19 cellular contexts compared by ENCODE assay signal in the genomic region with DNA sequence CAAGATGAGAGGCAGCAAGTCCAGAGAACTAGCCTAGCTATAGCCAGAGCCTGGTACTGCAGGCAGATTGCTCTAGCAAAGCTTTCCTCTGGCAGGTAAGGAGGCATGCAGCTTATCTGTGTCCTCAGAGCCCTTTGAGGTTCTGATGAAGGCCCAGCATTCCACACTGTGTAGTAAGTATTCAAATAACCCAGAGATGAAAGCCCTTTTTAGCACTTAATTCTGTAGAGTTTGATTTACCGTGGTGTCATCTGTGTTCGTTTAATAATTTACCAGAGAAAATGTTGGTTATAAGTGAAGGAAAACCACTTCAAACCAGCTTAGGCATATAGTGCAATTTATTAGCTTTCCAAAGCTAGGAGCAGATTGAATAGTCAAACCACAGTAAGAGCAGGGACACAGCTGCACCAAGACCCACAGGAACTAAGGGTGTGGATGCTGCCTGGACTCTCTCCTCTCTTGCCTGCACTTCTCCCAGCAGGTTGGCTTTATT.
DNase-seq lines count a peak whose midpoint lies in the region; ATAC-seq and TF ChIP-seq lines count a peak whose summit lies in the region.
"Had no signal": no experiment of that assay in that cellular context is flagged by ENCODE, and none has a peak within 500 bp of the region (broad histone marks: within the 10 kb centered on the region; RNA-seq: fewer than 3 reads in every experiment).

No MANE protein-coding gene starts in this region.

- H2BK5ac ChIP-seq in mesenchymal stem cell (ENCODE audit: low read depth, low read length, poor library complexity, severe bottlenecking): no peak overlapping the region

- no peak overlapping the region for H4K91ac ChIP-seq in mesenchymal stem cell (ENCODE audit: low read length)

- H3K4me1 Mint-ChIP-seq in T-helper 17 cell (peaks cover 8% of the 10 kb centered on the region), nephron progenitor cell (no peaks in the 10 kb centered on the region)

- H2AFZ ChIP-seq in mesenchymal stem cell (ENCODE audit: low read depth, low read length): no peak overlapping the region

- peaks cover 3% of the 10 kb centered on the region for H3K79me1 ChIP-seq in mesenchymal stem cell (replicated peaks; ENCODE audit: low read length, poor library complexity, severe bottlenecking)

- DNase-seq in AG10803 (ENCODE audit: low read depth) (peak; percentile 21), HT-29 (ENCODE audit: low spot score) (peak; percentile 84), epithelial cell of proximal tubule (ENCODE audit: low read depth) (peak; percentile 51), mesenchymal stem cell (no peak), NCI-H2196 (lab: John Stamatoyannopoulos, UW; ENCODE audit: unreplicated experiment) (no peak), T-helper 17 cell (no peak), nephron progenitor cell (no peak)
- DNase-seq: activated CD4-positive, alpha-beta T cell treated with anti-CD3 and anti-CD28 coated beads, Interleukin-2, amount 50 U/mL, for 1 hour; activated gamma-delta T cell treated with Interleukin-2 at 50 U/mL for 16 hours; CD4-positive, alpha-beta T cell; effector CD4-positive, alpha-beta T cell; glutamatergic neuron; NCI-H1092 treated with DMSO at 0.1 percent for 48 hours; NCI-H2081 treated with DMSO at 0.1 percent for 48 hours; NCI-H524; SHP77; T-helper 1 cell had no signal

- no peak overlapping the region for H2BK15ac ChIP-seq in mesenchymal stem cell (ENCODE audit: low read depth, poor library complexity, severe bottlenecking)

- H3K27me3 Mint-ChIP-seq in T-helper 17 cell (no peaks in the 10 kb centered on the region), nephron progenitor cell (ENCODE audit: low read depth, poor library complexity) (no peaks in the 10 kb centered on the region)
- H3K27me3 Mint-ChIP-seq: CD4-positive, alpha-beta T cell had no signal

- no peak overlapping the region for H3K9ac ChIP-seq in mesenchymal stem cell (ENCODE audit: low read length)
- H3K9ac ChIP-seq: KMS-11 had no signal

- H2BK12ac ChIP-seq in mesenchymal stem cell (ENCODE audit: low read length in 2 of 2): no peak overlapping the region

- H3K9me3 ChIP-seq in mesenchymal stem cell (ENCODE audit: control insufficient read depth, low read length): no peaks in the 10 kb centered on the region
- H3K9me3 ChIP-seq in T-helper 17 cell (ENCODE audit: control insufficient read depth, low read length, poor library complexity, severe bottlenecking): no peaks in the 10 kb centered on the region

- H2BK120ac ChIP-seq in mesenchymal stem cell (ENCODE audit: low read depth, low read length): no peak overlapping the region

- H3K27me3 ChIP-seq in mesenchymal stem cell (ENCODE audit: control insufficient read depth in 1 of 2, insufficient read depth in 1 of 2, low read length in 2 of 2): no peaks in the 10 kb centered on the region

- H2AK5ac ChIP-seq in mesenchymal stem cell (ENCODE audit: low read length, severe bottlenecking): peak overlapping the region; percentile 39

- peak overlapping the region; percentile 71 for H3K27ac ChIP-seq in mesenchymal stem cell (ENCODE audit: low read length, poor library complexity, severe bottlenecking)
- H3K27ac ChIP-seq: KMS-11 had no signal

- 87% methylated on average over 2 of the region's 2 CpGs for WGBS in mesenchymal stem cell

- H3K23ac ChIP-seq in mesenchymal stem cell (ENCODE audit: low read length in 2 of 2): no peak overlapping the region

- no peak overlapping the region for H3K27ac Mint-ChIP-seq in T-helper 17 cell
- H3K27ac Mint-ChIP-seq in nephron progenitor cell: no peak overlapping the region
- H3K27ac Mint-ChIP-seq: CD4-positive, alpha-beta T cell had no signal

- H4K8ac ChIP-seq in mesenchymal stem cell (ENCODE audit: low read length): no peak overlapping the region

- H3K4me1 ChIP-seq in mesenchymal stem cell (ENCODE audit: control insufficient read depth, insufficient read depth, low read depth, low read length): peaks cover 7% of the 10 kb centered on the region

- H3K36me3 Mint-ChIP-seq in T-helper 17 cell (ENCODE audit: low read depth): no peaks in the 10 kb centered on the region
- H3K36me3 Mint-ChIP-seq in nephron progenitor cell (ENCODE audit: low read depth): no peaks in the 10 kb centered on the region

- H3K9me3 Mint-ChIP-seq in nephron progenitor cell: peaks cover 11% of the 10 kb centered on the region
- H3K9me3 Mint-ChIP-seq: CD4-positive, alpha-beta T cell had no signal

- peaks cover 0 to 4% of the 10 kb centered on the region in 2 experiments for H3K36me3 ChIP-seq in mesenchymal stem cell (ENCODE audit: control insufficient read depth in 1 of 2, insufficient read depth in 2 of 2, low read depth in 1 of 2, low read length in 2 of 2)

- ATAC-seq in T-helper 17 cell (no peak), GM21737 (IDR thresholded peaks at IDR 0.05; ENCODE audit: unreplicated experiment) (no peak)

- TF ChIP-seq CTCF in AG10803 (conservative IDR thresholded peaks at IDR 0.05; ENCODE audit: low read length) (no peak), epithelial cell of proximal tubule (conservative IDR thresholded peaks at IDR 0.05; ENCODE audit: low read depth, low read length) (no peak), nephron progenitor cell (IDR thresholded peaks at IDR 0.05) (no peak)

- H3K4me3 Mint-ChIP-seq in T-helper 17 cell: no peak overlapping the region
- no peak overlapping the region for H3K4me3 Mint-ChIP-seq in nephron progenitor cell
- H3K4me3 Mint-ChIP-seq: CD4-positive, alpha-beta T cell had no signal

- H3K14ac ChIP-seq in mesenchymal stem cell (ENCODE audit: low read length in 2 of 2): no peak overlapping the region

- H3K4me3 ChIP-seq in AG10803 (ENCODE audit: low read length) (no peak overlapping the region), epithelial cell of proximal tubule (ENCODE audit: low read depth, low read length) (no peak overlapping the region), mesenchymal stem cell (ENCODE audit: insufficient read depth in 1 of 2, low read depth in 1 of 2, low read length in 2 of 2) (no peak overlapping the region)

- H3K4ac ChIP-seq in mesenchymal stem cell (ENCODE audit: low read depth in 1 of 2, low read length in 2 of 2): no peak overlapping the region

- H3K18ac ChIP-seq in mesenchymal stem cell (ENCODE audit: low read depth in 1 of 2, low read length in 2 of 2): no peak overlapping the region

- H3K4me2 ChIP-seq in mesenchymal stem cell (ENCODE audit: low read length, poor library complexity, severe bottlenecking): no peak overlapping the region
- H3K4me2 ChIP-seq: KMS-11 had no signal

Comparison
In these comparisons a context has a peak if more than half of its experiments do, and no peak if none do; other contexts are left out.
1. DNase-seq: peak in AG10803 (single experiment), HT-29 (single experiment) and epithelial cell of proximal tubule (single experiment); none in mesenchymal stem cell (single experiment), NCI-H2196 (single experiment), T-helper 17 cell (0 of 3) and nephron progenitor cell (single experiment).